ENCODE assay signal across 8 cellular contexts in the genomic region with DNA sequence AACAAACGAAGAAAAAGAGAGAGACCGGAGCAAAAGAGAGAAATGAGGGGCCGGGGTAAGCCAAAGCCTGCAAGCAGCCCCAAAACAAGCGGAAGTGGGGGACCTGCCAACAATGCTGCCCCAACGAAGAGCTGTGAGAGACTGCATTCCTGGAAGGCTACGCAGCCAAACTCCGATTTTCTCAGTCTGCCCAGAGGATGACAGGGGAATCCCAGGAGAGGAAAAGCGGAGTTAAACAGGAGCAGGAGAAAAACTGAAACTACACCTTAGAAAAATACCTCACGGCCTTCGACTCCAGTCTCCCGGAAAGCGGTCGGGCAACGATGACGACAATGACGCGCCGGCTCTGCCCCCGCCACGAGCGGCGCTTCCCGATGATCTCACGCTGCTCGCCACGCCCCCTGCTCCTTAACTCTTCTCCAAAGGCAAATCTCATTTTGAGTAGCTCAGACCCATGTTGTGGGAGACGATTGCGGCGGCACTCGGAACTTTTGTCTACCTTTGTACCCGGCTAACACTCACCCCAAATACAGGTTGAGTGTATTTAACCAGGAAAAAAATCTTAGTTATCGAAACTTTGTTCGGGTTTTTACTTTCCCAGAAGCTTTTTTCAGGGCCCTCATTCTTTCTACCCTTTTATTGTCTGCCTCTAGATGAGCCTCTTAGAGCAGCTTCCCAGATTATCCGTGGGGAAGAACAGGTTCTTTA. TPM values are rescaled to one million over a fixed set of nuclear protein-coding genes. Genes with fewer than 3 reads are reported as not detected.
DNase-seq lines count a peak whose midpoint lies in the region; ATAC-seq, FAIRE-seq and TF ChIP-seq lines count a peak whose summit lies in the region.

A gene with protein sequence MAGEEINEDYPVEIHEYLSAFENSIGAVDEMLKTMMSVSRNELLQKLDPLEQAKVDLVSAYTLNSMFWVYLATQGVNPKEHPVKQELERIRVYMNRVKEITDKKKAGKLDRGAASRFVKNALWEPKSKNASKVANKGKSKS (minus strand): TSS at position 325 of the 708 bp plus-strand sequence. CDS start 15,694 bp downstream, outside the sequence.

- no peaks in the 10 kb centered on the region for H3K27me3 ChIP-seq in bronchial epithelial cell (ENCODE audit: control insufficient read depth, insufficient read depth, low read length)
- H3K27me3 ChIP-seq in smooth muscle cell (ENCODE audit: low read depth) = no peaks in the 10 kb centered on the region

- DNase-seq in ACHN = peak; percentile 94
- peak; percentile 92 for DNase-seq in NCI-H2227 treated with DMSO at 0.1 percent for 48 hours (lab: John Stamatoyannopoulos, UW)
- peak; percentile 79 for DNase-seq in bronchial epithelial cell (ENCODE audit: low read depth)
- DNase-seq in iPS-NIHi7 (ENCODE audit: extremely low spot score) = peak; percentile 91
- DNase-seq in smooth muscle cell (lab: John Stamatoyannopoulos, UW; ENCODE audit: unreplicated experiment) = peak; percentile 76

- no peak for FAIRE-seq in bronchial epithelial cell (lab: Jason Lieb, UNC)

- H3K4me1 ChIP-seq in smooth muscle cell (ENCODE audit: low read depth) = peaks cover 24% of the 10 kb centered on the region

- H4K20me1 ChIP-seq in smooth muscle cell (ENCODE audit: low read depth) = peaks cover 31% of the 10 kb centered on the region

- in situ Hi-C loops in ACHN (cut with HindIII; ENCODE audit: low pct_ligation_motif_present, low pct_unique_long_range_greater_than_20kb, low sequenced_read_pairs) = no loop called here

- no peaks in the 10 kb centered on the region for H3F3A ChIP-seq in smooth muscle cell (ENCODE audit: low read depth)

- H3K9me3 ChIP-seq in smooth muscle cell (replicated peaks; ENCODE audit: low read depth) = no peaks in the 10 kb centered on the region

- H3K36me3 ChIP-seq in bronchial epithelial cell (ENCODE audit: control insufficient read depth, insufficient read depth, low read length) (no peaks in the 10 kb centered on the region), smooth muscle cell (ENCODE audit: low read depth) (no peaks in the 10 kb centered on the region)

- H3K9ac ChIP-seq in smooth muscle cell (ENCODE audit: low read depth) = peak within 1 kb of the TSS; percentile 98

- ATAC-seq in GM18873 (IDR thresholded peaks at IDR 0.05; ENCODE audit: low FRiP score, unreplicated experiment) (peak; percentile 94), HG03139 (IDR thresholded peaks at IDR 0.05; ENCODE audit: unreplicated experiment) (peak; percentile 95)

- H2AFZ ChIP-seq in smooth muscle cell (ENCODE audit: low read depth) = peak within 1 kb of the TSS; percentile 81

- peak within 1 kb of the TSS; percentile 98 for H3K27ac ChIP-seq in smooth muscle cell (ENCODE audit: low read depth)

- no peak for TF ChIP-seq CTCF in WI38 (IDR thresholded peaks at IDR 0.05; ENCODE audit: low read depth, low read length)
- TF ChIP-seq CTCF in bronchial epithelial cell (IDR thresholded peaks at IDR 0.05; ENCODE audit: insufficient read depth, low read length, severe bottlenecking) = no peak
- no peak for TF ChIP-seq CTCF in smooth muscle cell (IDR thresholded peaks at IDR 0.05; ENCODE audit: borderline replicate concordance, insufficient read depth, poor library complexity, severe bottlenecking)

- H3K79me2 ChIP-seq in smooth muscle cell (ENCODE audit: low read depth) = peaks cover 48% of the 10 kb centered on the region

- peak within 1 kb of the TSS; percentile 96 for H3K4me2 ChIP-seq in smooth muscle cell

- WGBS in smooth muscle cell (ENCODE audit: low lambda C conversion rate) = 2% methylated on average over 34 of the region's 34 CpGs

- H3K4me3 ChIP-seq in WI38 (ENCODE audit: low read depth, low read length) (peak within 1 kb of the TSS; percentile 99), bronchial epithelial cell (ENCODE audit: low read depth, low read length) (peak within 1 kb of the TSS; percentile 96), smooth muscle cell (peak within 1 kb of the TSS; percentile 83)

RNA-seq across cellular contexts. Expression of the gene that starts here (rescaled TPM):
- 16.8 and 20.0 TPM in 2 replicates for total RNA-seq in bronchial epithelial cell
- 53.8 and 70.3 TPM in 2 replicates for total RNA-seq in smooth muscle cell
- 25.8 and 27.5 TPM in 2 replicates for polyA plus RNA-seq in smooth muscle cell

Comparison
In these comparisons a context has a peak if more than half of its experiments do, and no peak if none do; other contexts are left out.
1. Peak in every context shown above with its lines: DNase-seq, ATAC-seq, H3K4me3 ChIP-seq and H3K27ac ChIP-seq.